In the genomic region with DNA sequence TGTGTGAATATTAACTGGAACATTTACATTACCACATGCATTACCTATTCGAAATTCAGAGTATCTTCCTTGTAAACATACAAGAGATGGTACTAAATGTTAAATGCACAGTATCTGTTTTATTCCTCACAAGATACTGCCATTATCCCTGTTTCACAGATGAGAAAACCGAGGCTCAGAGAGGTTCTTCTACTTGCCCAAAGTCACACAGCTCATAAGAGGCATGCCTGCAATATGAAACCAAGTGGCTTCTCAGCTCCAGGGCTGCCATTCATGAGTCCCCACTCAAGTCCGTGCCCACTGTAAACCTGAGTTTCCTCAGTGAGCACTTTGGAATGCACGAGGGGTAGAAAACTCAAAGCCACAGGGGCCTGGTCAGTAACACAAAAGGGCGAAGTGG, we compare ENCODE assay signal across 36 cellular contexts. TPM values are rescaled to one million over a fixed set of nuclear protein-coding genes. Genes with fewer than 3 reads are reported as not detected.
"Had no signal": no experiment of that assay in that cellular context is flagged by ENCODE, and none has a peak within 500 bp of the region (broad histone marks: within the 10 kb centered on the region; RNA-seq: fewer than 3 reads in every experiment).

No MANE protein-coding gene starts in this region.

- DNase-seq: colonic mucosa; effector CD8-positive, alpha-beta T cell; endodermal cell; foreskin fibroblast; gastrocnemius medialis; heart left ventricle; kidney; mesenchymal stem cell; midbrain; naive thymus-derived CD4-positive, alpha-beta T cell; nephron progenitor cell; occipital lobe; ovary; psoas muscle; right cardiac atrium; sigmoid colon; stimulated activated CD4-positive, alpha-beta T cell treated with anti-CD3 and anti-CD28 coated beads, Interleukin-2, amount 100 ng/mL, for 24 hours; stimulated activated CD4-positive, alpha-beta T cell treated with anti-CD3 and anti-CD28 coated beads, Interleukin-4, amount 100 ng/mL, for 24 hours; stimulated activated naive CD4-positive, alpha-beta T cell treated with Interleukin-2 at 50 U/mL for 16 hours; stomach; substantia nigra; transverse colon; upper lobe of right lung had no signal

- H3K27ac Mint-ChIP-seq: dendritic cell treated with granulocyte-macrophage colony-stimulating factor and Interleukin-4, amounts not matched to agents 40 ng/mL and 50 ng/mL, for 4 days; endodermal cell; naive thymus-derived CD4-positive, alpha-beta T cell; stimulated activated effector memory CD8-positive, alpha-beta T cell treated with anti-CD3 and anti-CD28 coated beads, Interleukin-12 subunit alpha, Interleukin-12 subunit beta, amount 100 ng/mL, for 72 hours had no signal

- H3K27me3 ChIP-seq: colonic mucosa, gastrocnemius medialis, heart left ventricle, hepatocyte, ovary, sigmoid colon, stomach, transverse colon, upper lobe of right lung had no signal

- H3K27ac ChIP-seq: colonic mucosa, epithelial cell of prostate, gastrocnemius medialis, heart left ventricle, hepatocyte, ovary, psoas muscle, stomach, transverse colon, upper lobe of right lung had no signal

- H2AFZ ChIP-seq: hepatocyte had no signal

- H3K79me2 ChIP-seq: hepatocyte had no signal

- H3K4me3 ChIP-seq: colonic mucosa, gastrocnemius medialis, heart left ventricle, hepatocyte, ovary, psoas muscle, sigmoid colon, stomach, thoracic aorta, transverse colon, upper lobe of right lung had no signal

- ATAC-seq: esophagus mucosa; gastrocnemius medialis; heart left ventricle; left lobe of liver; naive thymus-derived CD4-positive, alpha-beta T cell; psoas muscle; right cardiac atrium; stimulated activated effector memory CD8-positive, alpha-beta T cell treated with anti-CD3 and anti-CD28 coated beads, Interleukin-12 subunit alpha, Interleukin-12 subunit beta, amount 100 ng/mL, for 72 hours; upper lobe of right lung had no signal

- H3K4me3 Mint-ChIP-seq: dendritic cell treated with granulocyte-macrophage colony-stimulating factor and Interleukin-4, amounts not matched to agents 40 ng/mL and 50 ng/mL, for 4 days; endodermal cell; naive thymus-derived CD4-positive, alpha-beta T cell; stimulated activated effector memory CD8-positive, alpha-beta T cell treated with anti-CD3 and anti-CD28 coated beads, Interleukin-12 subunit alpha, Interleukin-12 subunit beta, amount 100 ng/mL, for 72 hours had no signal

- H3K4me1 ChIP-seq: colonic mucosa, gastrocnemius medialis, psoas muscle, upper lobe of right lung had no signal

- H3K4me2 ChIP-seq: hepatocyte had no signal

- H3K4me1 Mint-ChIP-seq: stimulated activated effector memory CD8-positive, alpha-beta T cell treated with anti-CD3 and anti-CD28 coated beads, Interleukin-12 subunit alpha, Interleukin-12 subunit beta, amount 100 ng/mL, for 72 hours had no signal

- H3K9me3 Mint-ChIP-seq: dendritic cell treated with granulocyte-macrophage colony-stimulating factor and Interleukin-4, amounts not matched to agents 40 ng/mL and 50 ng/mL, for 4 days; endodermal cell; naive thymus-derived CD4-positive, alpha-beta T cell; nephron progenitor cell; stimulated activated effector memory CD8-positive, alpha-beta T cell treated with anti-CD3 and anti-CD28 coated beads, Interleukin-12 subunit alpha, Interleukin-12 subunit beta, amount 100 ng/mL, for 72 hours had no signal

- H3K36me3 Mint-ChIP-seq: naive thymus-derived CD4-positive, alpha-beta T cell; stimulated activated effector memory CD8-positive, alpha-beta T cell treated with anti-CD3 and anti-CD28 coated beads, Interleukin-12 subunit alpha, Interleukin-12 subunit beta, amount 100 ng/mL, for 72 hours had no signal

- FAIRE-seq: kidney had no signal

- H3K36me3 ChIP-seq: colonic mucosa, gastrocnemius medialis, heart left ventricle, ovary, sigmoid colon, stomach, thoracic aorta, transverse colon, upper lobe of right lung had no signal

- H3K9me3 ChIP-seq: colonic mucosa, gastrocnemius medialis, heart left ventricle, ovary, psoas muscle, sigmoid colon, stomach, thoracic aorta, transverse colon, upper lobe of right lung had no signal

RNA-seq across cellular contexts. Expression of gene FABP6, which starts 55.0 kb away (rescaled TPM):
- total RNA-seq: cerebellum, colonic mucosa, gastrocnemius medialis, kidney, left lobe of liver, liver, lung microvascular endothelial cell, mucosa of gallbladder, renal cortical epithelial cell, right cardiac atrium, skeletal muscle tissue, thoracic aorta, transverse colon, upper lobe of right lung had no signal
- polyA plus RNA-seq: liver; naive thymus-derived CD4-positive, alpha-beta T cell had no signal
